ENCODE assay signal across 18 cellular contexts in genomic region chr4:6565691-6566431, GRCh38.
"Had no signal": no experiment of that assay in that cellular context is flagged by ENCODE, and none has a peak within 500 bp of the region (broad histone marks: within the 10 kb centered on the region; RNA-seq: fewer than 3 reads in every experiment).

No MANE protein-coding gene starts in this region.

- H3K27ac Mint-ChIP-seq: activated T-helper 2 cell treated with anti-CD3 and anti-CD28 coated beads, Interferon-gamma antibody, Interleukin-2, Interleukin-4, amounts not matched to agents 10 μg/mL and 5 μg/mL and 100 μg/mL, durations not matched to agents 14 hours and 24 hours and 36 hours; naive B cell; WTC11 had no signal

- H3K4me1 Mint-ChIP-seq: neural crest cell had no signal

- H3K27ac ChIP-seq: esophagus muscularis mucosa, gastrocnemius medialis had no signal

- H3K36me3 Mint-ChIP-seq: WTC11 had no signal

- DNase-seq: activated CD8-positive, alpha-beta memory T cell treated with anti-CD3 and anti-CD28 coated beads, Interleukin-2, amount 50 U/mL, for 48 hours; activated naive CD4-positive, alpha-beta T cell treated with Interleukin-2 at 50 U/mL for 16 hours; activated T-cell treated with anti-CD3 and anti-CD28 coated beads, Interleukin-2, amount 50 U/mL, for 4 hours; caudate nucleus; dermis blood vessel endothelial cell; effector CD8-positive, alpha-beta T cell; gastrocnemius medialis; hypothalamus; left colon; mesenchymal stem cell; naive B cell; stimulated activated CD4-positive, alpha-beta T cell treated with anti-CD3 and anti-CD28 coated beads, Interleukin-4, amount 100 ng/mL, for 24 hours; stimulated activated naive CD4-positive, alpha-beta T cell treated with Interleukin-2 at 50 U/mL for 16 hours; T-helper 1 cell had no signal

- H3K9me3 ChIP-seq: esophagus muscularis mucosa, gastrocnemius medialis had no signal

- H3K4me3 ChIP-seq: esophagus muscularis mucosa, gastrocnemius medialis had no signal

- H3K36me3 ChIP-seq: esophagus muscularis mucosa, gastrocnemius medialis had no signal

- H3K9me3 Mint-ChIP-seq: activated T-cell treated with anti-CD3 and anti-CD28 coated beads, Interleukin-2, amount 50 U/mL, for 4 hours; activated T-helper 2 cell treated with anti-CD3 and anti-CD28 coated beads, Interferon-gamma antibody, Interleukin-2, Interleukin-4, amounts not matched to agents 10 μg/mL and 5 μg/mL and 100 μg/mL, durations not matched to agents 14 hours and 24 hours and 36 hours; naive B cell; neural crest cell; WTC11 had no signal
